In the genomic region with DNA sequence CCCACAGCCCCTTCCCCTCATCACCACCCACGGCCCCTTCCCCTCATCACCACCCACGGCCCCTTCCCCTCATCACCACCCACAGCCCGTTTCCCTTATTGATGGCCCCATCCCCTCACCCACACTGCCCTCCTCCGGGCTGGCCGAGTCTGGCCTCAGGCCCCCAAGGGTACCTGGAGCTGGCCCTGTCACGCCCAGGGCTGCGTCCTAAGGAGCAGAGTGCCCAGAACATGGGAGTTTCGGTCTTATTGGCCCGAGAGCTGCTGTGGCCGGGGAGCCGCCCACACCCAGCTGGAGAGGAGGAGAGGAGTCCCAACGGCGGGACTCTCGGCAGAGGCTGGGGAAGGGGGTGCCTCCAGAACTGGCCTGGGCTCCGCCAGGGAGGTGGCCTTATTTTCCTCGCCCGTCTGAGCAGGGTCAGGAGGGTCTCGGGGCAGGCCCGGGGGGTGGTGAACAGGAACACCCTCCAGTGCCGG, we compare ENCODE assay signal across 20 cellular contexts.
DNase-seq lines count a peak whose midpoint lies in the region; ATAC-seq and TF ChIP-seq lines count a peak whose summit lies in the region.
"Had no signal": no experiment of that assay in that cellular context is flagged by ENCODE, and none has a peak within 500 bp of the region (broad histone marks: within the 10 kb centered on the region; RNA-seq: fewer than 3 reads in every experiment).

No MANE protein-coding gene starts in this region.

- H3K4me3 ChIP-seq in endodermal cell (ENCODE audit: low read length): no peak overlapping the region
- H3K4me3 ChIP-seq: right lobe of liver, vagina had no signal

- H3K36me3 Mint-ChIP-seq in endodermal cell (ENCODE audit: low read depth): no peaks in the 10 kb centered on the region
- no peaks in the 10 kb centered on the region for H3K36me3 Mint-ChIP-seq in type B pancreatic cell
- H3K36me3 Mint-ChIP-seq in stimulated activated naive B cell treated with anti-CD40 and anti-IgM and Interleukin-4, amounts not matched to agents 10 μg/mL and 1 μg/mL and 100 μg/mL, for 72 hours: no peaks in the 10 kb centered on the region
- H3K36me3 Mint-ChIP-seq: activated naive CD8-positive, alpha-beta T cell treated with anti-CD3 and anti-CD28 coated beads, Interleukin-2, amount 10 ng/mL, durations not matched to agents 7 days and 5 days had no signal

- H3K27ac Mint-ChIP-seq in endodermal cell: no peak overlapping the region
- H3K27ac Mint-ChIP-seq in type B pancreatic cell: no peak overlapping the region
- no peak overlapping the region for H3K27ac Mint-ChIP-seq in stimulated activated naive B cell treated with anti-CD40 and anti-IgM and Interleukin-4, amounts not matched to agents 10 μg/mL and 1 μg/mL and 100 μg/mL, for 72 hours
- H3K27ac Mint-ChIP-seq: activated CD8-positive, alpha-beta T cell treated with anti-CD3 and anti-CD28 coated beads for 36 hours; activated naive CD8-positive, alpha-beta T cell treated with anti-CD3 and anti-CD28 coated beads, Interleukin-2, amount 10 ng/mL, durations not matched to agents 7 days and 5 days; activated T-cell treated with anti-CD3 and anti-CD28 coated beads, Interleukin-2, amount 50 U/mL, for 24 hours had no signal

- H3K27ac ChIP-seq in endodermal cell (ENCODE audit: low read depth, low read length): no peak overlapping the region
- H3K27ac ChIP-seq: C4-2B, right lobe of liver, vagina had no signal

- 84 to 100% methylated on average over 3 to 20 of the region's 20 CpGs for WGBS in endodermal cell (ENCODE audit: insufficient coverage in 1 of 2, insufficient read length in 1 of 2), 2 experiments

- no peaks in the 10 kb centered on the region for H3K27me3 ChIP-seq in endodermal cell (ENCODE audit: control insufficient read depth, insufficient read depth, low read length, poor library complexity, severe bottlenecking)
- H3K27me3 ChIP-seq: right lobe of liver, vagina had no signal

- H3K9me3 Mint-ChIP-seq in endodermal cell: no peaks in the 10 kb centered on the region
- H3K9me3 Mint-ChIP-seq in type B pancreatic cell: no peaks in the 10 kb centered on the region
- H3K9me3 Mint-ChIP-seq in stimulated activated naive B cell treated with anti-CD40 and anti-IgM and Interleukin-4, amounts not matched to agents 10 μg/mL and 1 μg/mL and 100 μg/mL, for 72 hours: no peaks in the 10 kb centered on the region
- H3K9me3 Mint-ChIP-seq: activated CD8-positive, alpha-beta T cell treated with anti-CD3 and anti-CD28 coated beads for 36 hours; activated naive CD8-positive, alpha-beta T cell treated with anti-CD3 and anti-CD28 coated beads, Interleukin-2, amount 10 ng/mL, durations not matched to agents 7 days and 5 days; activated T-cell treated with anti-CD3 and anti-CD28 coated beads, Interleukin-2, amount 50 U/mL, for 24 hours had no signal

- H3K4me1 Mint-ChIP-seq in endodermal cell: no peaks in the 10 kb centered on the region
- H3K4me1 Mint-ChIP-seq in type B pancreatic cell (ENCODE audit: unreplicated experiment): peaks cover 9% of the 10 kb centered on the region
- H3K4me1 Mint-ChIP-seq in stimulated activated naive B cell treated with anti-CD40 and anti-IgM and Interleukin-4, amounts not matched to agents 10 μg/mL and 1 μg/mL and 100 μg/mL, for 72 hours: no peaks in the 10 kb centered on the region
- H3K4me1 Mint-ChIP-seq: activated naive CD8-positive, alpha-beta T cell treated with anti-CD3 and anti-CD28 coated beads, Interleukin-2, amount 10 ng/mL, durations not matched to agents 7 days and 5 days had no signal

- H3K27me3 Mint-ChIP-seq in endodermal cell (ENCODE audit: insufficient read depth): no peaks in the 10 kb centered on the region
- H3K27me3 Mint-ChIP-seq in type B pancreatic cell: peaks cover 7% of the 10 kb centered on the region
- peaks cover 9 to 21% of the 10 kb centered on the region in 2 donors for H3K27me3 Mint-ChIP-seq in stimulated activated naive B cell treated with anti-CD40 and anti-IgM and Interleukin-4, amounts not matched to agents 10 μg/mL and 1 μg/mL and 100 μg/mL, for 72 hours

- no peaks in the 10 kb centered on the region for H3K9me3 ChIP-seq in endodermal cell (ENCODE audit: control insufficient read depth, low read length)
- H3K9me3 ChIP-seq: right lobe of liver, vagina had no signal

- ATAC-seq in Right ventricle myocardium superior (ENCODE audit: poor library complexity): peak; percentile 5
- ATAC-seq in left ventricle myocardium superior: no peak
- no peak for ATAC-seq in HG02973 (IDR thresholded peaks at IDR 0.05; ENCODE audit: unreplicated experiment)
- no peak for ATAC-seq in stimulated activated naive B cell treated with anti-CD40 and anti-IgM and Interleukin-4, amounts not matched to agents 10 μg/mL and 1 μg/mL and 100 μg/mL, for 72 hours (replicated peaks)
- ATAC-seq: activated CD8-positive, alpha-beta T cell treated with anti-CD3 and anti-CD28 coated beads for 36 hours had no signal

- DNase-seq in Right ventricle myocardium superior: peak; percentile 36
- no peak for DNase-seq in left ventricle myocardium superior
- DNase-seq in endodermal cell: peak; percentile 30
- DNase-seq in mesenteric fat pad (ENCODE audit: low spot score): peak; percentile 88
- peak; percentile 66 for DNase-seq in type B pancreatic cell (ENCODE audit: extremely low spot score, unreplicated experiment)
- DNase-seq in stimulated activated naive B cell treated with anti-CD40 and anti-IgM and Interleukin-4, amounts not matched to agents 10 μg/mL and 1 μg/mL and 100 μg/mL, for 72 hours: no peak
- DNase-seq in DMS 273 (lab: John Stamatoyannopoulos, UW; ENCODE audit: unreplicated experiment): no peak
- DNase-seq: activated CD8-positive, alpha-beta T cell treated with anti-CD3 and anti-CD28 coated beads for 36 hours; activated naive CD8-positive, alpha-beta T cell treated with anti-CD3 and anti-CD28 coated beads, Interleukin-2, amount 10 ng/mL, durations not matched to agents 7 days and 5 days; foreskin fibroblast; hypothalamus; mesenchymal stem cell; NCI-H1417 treated with DMSO at 0.1 percent for 48 hours; NCI-H526 treated with DMSO at 0.1 percent for 48 hours; SW 1271 had no signal

- TF ChIP-seq CTCF in endodermal cell (conservative IDR thresholded peaks at IDR 0.05) (no peak), type B pancreatic cell (conservative IDR thresholded peaks at IDR 0.05) (no peak)

- no peaks in the 10 kb centered on the region for H3K4me1 ChIP-seq in endodermal cell (ENCODE audit: control insufficient read depth, insufficient read depth, low read length)
- H3K4me1 ChIP-seq: right lobe of liver, vagina had no signal

- no peaks in the 10 kb centered on the region for H3K36me3 ChIP-seq in endodermal cell (ENCODE audit: control insufficient read depth, insufficient read depth, low read length)
- H3K36me3 ChIP-seq: right lobe of liver, vagina had no signal

- intact Hi-C loops in Right ventricle myocardium superior (cut with DNase I) (no loop called here), left ventricle myocardium superior (cut with micrococcal nuclease) (no loop called here)

- no peak overlapping the region for H3K9ac ChIP-seq in endodermal cell (ENCODE audit: extremely low read depth, low read length, poor library complexity, severe bottlenecking)

- H3K4me3 Mint-ChIP-seq in endodermal cell (no peak overlapping the region), type B pancreatic cell (no peak overlapping the region)
- no peak overlapping the region for H3K4me3 Mint-ChIP-seq in stimulated activated naive B cell treated with anti-CD40 and anti-IgM and Interleukin-4, amounts not matched to agents 10 μg/mL and 1 μg/mL and 100 μg/mL, for 72 hours
- H3K4me3 Mint-ChIP-seq: activated CD8-positive, alpha-beta T cell treated with anti-CD3 and anti-CD28 coated beads for 36 hours; activated naive CD8-positive, alpha-beta T cell treated with anti-CD3 and anti-CD28 coated beads, Interleukin-2, amount 10 ng/mL, durations not matched to agents 7 days and 5 days; activated T-cell treated with anti-CD3 and anti-CD28 coated beads, Interleukin-2, amount 50 U/mL, for 24 hours had no signal

Comparison
In these comparisons a context has a peak if more than half of its experiments do, and no peak if none do; other contexts are left out.
1. DNase-seq: peak in Right ventricle myocardium superior (single experiment), endodermal cell (single experiment), mesenteric fat pad (single experiment) and type B pancreatic cell (single experiment); none in left ventricle myocardium superior (single experiment), stimulated activated naive B cell treated with anti-CD40 and anti-IgM and Interleukin-4, amounts not matched to agents 10 μg/mL and 1 μg/mL and 100 μg/mL, for 72 hours (single experiment) and DMS 273 (single experiment).